ENCODE assay signal across 1 cellular context in the genomic region with DNA sequence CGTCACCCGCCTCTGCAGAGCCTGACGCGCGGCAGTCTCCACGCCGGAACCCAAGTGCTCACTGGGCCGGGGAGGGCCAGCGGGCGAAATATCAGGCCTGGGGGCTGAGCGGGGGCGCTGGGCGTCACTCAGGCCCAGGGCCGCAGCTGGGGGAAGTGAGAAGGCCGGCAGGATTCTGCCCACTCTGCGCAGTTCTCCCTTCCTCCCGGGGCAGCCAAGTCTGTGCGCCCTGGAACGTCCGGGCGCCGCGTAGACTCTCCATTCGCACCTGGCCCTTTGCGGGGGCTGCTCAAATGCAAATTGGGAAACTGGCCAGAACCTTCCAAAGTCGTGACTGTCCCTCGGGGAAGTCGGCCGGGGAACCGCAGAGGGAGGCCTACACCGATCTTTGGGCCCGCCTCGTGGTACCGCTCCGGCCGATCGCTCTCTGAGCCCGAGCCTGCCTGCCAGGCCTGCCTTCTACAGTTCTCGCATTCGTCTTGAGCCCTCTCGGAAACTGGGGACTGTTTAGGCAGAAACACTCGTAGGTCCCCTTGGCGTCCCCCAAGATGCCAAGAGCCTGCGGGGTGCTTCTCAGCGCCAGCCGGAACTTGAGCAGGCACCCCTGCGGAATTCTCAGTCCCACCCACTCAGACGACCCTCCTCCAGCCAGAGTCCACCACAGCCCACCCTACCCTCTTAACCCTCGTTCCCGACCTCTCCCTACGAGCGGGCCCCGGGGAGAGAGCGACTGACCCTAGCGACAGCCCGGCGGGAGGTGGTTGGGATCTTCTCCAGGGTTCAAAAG.
TF ChIP-seq lines count a peak whose summit lies in the region.

No MANE protein-coding gene starts in this region.

TF ChIP-seq in WTC11, 78 proteins besides CTCF, POLR2A, EP300 and RAD21 (continued from another document):
- TF ChIP-seq, protein P1, sequence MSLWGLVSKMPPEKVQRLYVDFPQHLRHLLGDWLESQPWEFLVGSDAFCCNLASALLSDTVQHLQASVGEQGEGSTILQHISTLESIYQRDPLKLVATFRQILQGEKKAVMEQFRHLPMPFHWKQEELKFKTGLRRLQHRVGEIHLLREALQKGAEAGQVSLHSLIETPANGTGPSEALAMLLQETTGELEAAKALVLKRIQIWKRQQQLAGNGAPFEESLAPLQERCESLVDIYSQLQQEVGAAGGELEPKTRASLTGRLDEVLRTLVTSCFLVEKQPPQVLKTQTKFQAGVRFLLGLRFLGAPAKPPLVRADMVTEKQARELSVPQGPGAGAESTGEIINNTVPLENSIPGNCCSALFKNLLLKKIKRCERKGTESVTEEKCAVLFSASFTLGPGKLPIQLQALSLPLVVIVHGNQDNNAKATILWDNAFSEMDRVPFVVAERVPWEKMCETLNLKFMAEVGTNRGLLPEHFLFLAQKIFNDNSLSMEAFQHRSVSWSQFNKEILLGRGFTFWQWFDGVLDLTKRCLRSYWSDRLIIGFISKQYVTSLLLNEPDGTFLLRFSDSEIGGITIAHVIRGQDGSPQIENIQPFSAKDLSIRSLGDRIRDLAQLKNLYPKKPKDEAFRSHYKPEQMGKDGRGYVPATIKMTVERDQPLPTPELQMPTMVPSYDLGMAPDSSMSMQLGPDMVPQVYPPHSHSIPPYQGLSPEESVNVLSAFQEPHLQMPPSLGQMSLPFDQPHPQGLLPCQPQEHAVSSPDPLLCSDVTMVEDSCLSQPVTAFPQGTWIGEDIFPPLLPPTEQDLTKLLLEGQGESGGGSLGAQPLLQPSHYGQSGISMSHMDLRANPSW (CRISPR knock-in tag; conservative IDR thresholded peaks at IDR 0.05; ENCODE audit: low read depth) = no peak
- TF ChIP-seq EMX1 (CRISPR knock-in tag; IDR thresholded peaks at IDR 0.05) (no peak), TP53 (CRISPR knock-in tag; IDR thresholded peaks at IDR 0.05) (no peak), NFATC4 (CRISPR knock-in tag; IDR thresholded peaks at IDR 0.05) (no peak), SMAD3 (CRISPR knock-in tag; IDR thresholded peaks at IDR 0.05; ENCODE audit: borderline replicate concordance) (no peak), NFE2L1 (CRISPR knock-in tag; IDR thresholded peaks at IDR 0.05) (no peak), NR1H2 (CRISPR knock-in tag; IDR thresholded peaks at IDR 0.05) (no peak), HMGA2 (CRISPR knock-in tag; IDR thresholded peaks at IDR 0.05) (no peak)
- TF ChIP-seq, protein P2, sequence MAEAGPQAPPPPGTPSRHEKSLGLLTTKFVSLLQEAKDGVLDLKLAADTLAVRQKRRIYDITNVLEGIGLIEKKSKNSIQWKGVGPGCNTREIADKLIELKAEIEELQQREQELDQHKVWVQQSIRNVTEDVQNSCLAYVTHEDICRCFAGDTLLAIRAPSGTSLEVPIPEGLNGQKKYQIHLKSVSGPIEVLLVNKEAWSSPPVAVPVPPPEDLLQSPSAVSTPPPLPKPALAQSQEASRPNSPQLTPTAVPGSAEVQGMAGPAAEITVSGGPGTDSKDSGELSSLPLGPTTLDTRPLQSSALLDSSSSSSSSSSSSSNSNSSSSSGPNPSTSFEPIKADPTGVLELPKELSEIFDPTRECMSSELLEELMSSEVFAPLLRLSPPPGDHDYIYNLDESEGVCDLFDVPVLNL (CRISPR knock-in tag; IDR thresholded peaks at IDR 0.05; ENCODE audit: borderline replicate concordance, low read depth) = no peak
- TF ChIP-seq, protein P3, sequence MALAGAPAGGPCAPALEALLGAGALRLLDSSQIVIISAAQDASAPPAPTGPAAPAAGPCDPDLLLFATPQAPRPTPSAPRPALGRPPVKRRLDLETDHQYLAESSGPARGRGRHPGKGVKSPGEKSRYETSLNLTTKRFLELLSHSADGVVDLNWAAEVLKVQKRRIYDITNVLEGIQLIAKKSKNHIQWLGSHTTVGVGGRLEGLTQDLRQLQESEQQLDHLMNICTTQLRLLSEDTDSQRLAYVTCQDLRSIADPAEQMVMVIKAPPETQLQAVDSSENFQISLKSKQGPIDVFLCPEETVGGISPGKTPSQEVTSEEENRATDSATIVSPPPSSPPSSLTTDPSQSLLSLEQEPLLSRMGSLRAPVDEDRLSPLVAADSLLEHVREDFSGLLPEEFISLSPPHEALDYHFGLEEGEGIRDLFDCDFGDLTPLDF (CRISPR knock-in tag; IDR thresholded peaks at IDR 0.05) = no peak
- TF ChIP-seq, protein P4, sequence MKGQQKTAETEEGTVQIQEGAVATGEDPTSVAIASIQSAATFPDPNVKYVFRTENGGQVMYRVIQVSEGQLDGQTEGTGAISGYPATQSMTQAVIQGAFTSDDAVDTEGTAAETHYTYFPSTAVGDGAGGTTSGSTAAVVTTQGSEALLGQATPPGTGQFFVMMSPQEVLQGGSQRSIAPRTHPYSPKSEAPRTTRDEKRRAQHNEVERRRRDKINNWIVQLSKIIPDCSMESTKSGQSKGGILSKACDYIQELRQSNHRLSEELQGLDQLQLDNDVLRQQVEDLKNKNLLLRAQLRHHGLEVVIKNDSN (CRISPR knock-in tag; IDR thresholded peaks at IDR 0.05) = no peak
- TF ChIP-seq, protein P5, sequence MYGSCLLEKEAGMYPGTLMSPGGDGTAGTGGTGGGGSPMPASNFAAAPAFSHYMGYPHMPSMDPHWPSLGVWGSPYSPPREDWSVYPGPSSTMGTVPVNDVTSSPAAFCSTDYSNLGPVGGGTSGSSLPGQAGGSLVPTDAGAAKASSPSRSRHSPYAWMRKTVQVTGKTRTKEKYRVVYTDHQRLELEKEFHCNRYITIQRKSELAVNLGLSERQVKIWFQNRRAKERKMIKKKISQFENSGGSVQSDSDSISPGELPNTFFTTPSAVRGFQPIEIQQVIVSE (CRISPR knock-in tag; IDR thresholded peaks at IDR 0.05; ENCODE audit: borderline replicate concordance) = no peak
- TF ChIP-seq, protein P6, sequence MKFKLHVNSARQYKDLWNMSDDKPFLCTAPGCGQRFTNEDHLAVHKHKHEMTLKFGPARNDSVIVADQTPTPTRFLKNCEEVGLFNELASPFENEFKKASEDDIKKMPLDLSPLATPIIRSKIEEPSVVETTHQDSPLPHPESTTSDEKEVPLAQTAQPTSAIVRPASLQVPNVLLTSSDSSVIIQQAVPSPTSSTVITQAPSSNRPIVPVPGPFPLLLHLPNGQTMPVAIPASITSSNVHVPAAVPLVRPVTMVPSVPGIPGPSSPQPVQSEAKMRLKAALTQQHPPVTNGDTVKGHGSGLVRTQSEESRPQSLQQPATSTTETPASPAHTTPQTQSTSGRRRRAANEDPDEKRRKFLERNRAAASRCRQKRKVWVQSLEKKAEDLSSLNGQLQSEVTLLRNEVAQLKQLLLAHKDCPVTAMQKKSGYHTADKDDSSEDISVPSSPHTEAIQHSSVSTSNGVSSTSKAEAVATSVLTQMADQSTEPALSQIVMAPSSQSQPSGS (CRISPR knock-in tag; IDR thresholded peaks at IDR 0.05; ENCODE audit: borderline replicate concordance, low read depth) = no peak
- TF ChIP-seq, protein P7, sequence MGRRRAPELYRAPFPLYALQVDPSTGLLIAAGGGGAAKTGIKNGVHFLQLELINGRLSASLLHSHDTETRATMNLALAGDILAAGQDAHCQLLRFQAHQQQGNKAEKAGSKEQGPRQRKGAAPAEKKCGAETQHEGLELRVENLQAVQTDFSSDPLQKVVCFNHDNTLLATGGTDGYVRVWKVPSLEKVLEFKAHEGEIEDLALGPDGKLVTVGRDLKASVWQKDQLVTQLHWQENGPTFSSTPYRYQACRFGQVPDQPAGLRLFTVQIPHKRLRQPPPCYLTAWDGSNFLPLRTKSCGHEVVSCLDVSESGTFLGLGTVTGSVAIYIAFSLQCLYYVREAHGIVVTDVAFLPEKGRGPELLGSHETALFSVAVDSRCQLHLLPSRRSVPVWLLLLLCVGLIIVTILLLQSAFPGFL (CRISPR knock-in tag; IDR thresholded peaks at IDR 0.05; ENCODE audit: borderline replicate concordance) = no peak
- TF ChIP-seq, protein P8, sequence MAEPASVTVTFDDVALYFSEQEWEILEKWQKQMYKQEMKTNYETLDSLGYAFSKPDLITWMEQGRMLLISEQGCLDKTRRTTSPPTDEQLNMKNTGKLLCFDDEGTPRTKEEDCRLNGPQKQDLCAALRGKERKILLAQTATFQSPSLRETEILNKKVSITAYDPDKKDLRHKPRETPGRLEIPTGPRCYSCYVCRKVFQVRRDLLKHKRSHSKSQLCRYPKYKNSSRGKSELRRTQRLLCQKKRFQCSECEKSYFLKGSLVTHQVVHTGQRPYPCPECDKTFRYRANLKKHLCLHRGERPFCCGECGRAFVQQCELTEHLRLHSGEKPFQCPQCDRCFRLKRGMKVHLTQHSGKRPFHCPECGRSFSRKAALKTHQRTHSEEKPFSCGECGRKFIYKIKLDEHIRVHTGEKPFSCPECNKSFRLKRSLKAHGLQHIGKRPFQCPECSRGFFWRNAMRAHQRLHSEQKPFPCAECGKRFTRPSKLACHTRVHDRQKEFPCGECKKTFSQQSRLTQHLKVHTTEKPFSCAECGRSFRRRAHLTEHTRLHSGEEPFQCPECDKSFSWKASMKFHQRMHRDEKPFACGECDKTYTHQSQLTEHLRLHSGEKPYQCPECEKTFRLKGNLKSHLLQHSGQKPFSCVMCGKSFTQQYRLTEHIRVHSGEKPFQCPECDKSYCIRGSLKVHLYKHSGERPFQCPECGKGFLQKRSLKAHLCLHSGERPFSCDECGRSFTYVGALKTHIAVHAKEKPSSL (CRISPR knock-in tag; conservative IDR thresholded peaks at IDR 0.05) = no peak
- TF ChIP-seq, protein P9, sequence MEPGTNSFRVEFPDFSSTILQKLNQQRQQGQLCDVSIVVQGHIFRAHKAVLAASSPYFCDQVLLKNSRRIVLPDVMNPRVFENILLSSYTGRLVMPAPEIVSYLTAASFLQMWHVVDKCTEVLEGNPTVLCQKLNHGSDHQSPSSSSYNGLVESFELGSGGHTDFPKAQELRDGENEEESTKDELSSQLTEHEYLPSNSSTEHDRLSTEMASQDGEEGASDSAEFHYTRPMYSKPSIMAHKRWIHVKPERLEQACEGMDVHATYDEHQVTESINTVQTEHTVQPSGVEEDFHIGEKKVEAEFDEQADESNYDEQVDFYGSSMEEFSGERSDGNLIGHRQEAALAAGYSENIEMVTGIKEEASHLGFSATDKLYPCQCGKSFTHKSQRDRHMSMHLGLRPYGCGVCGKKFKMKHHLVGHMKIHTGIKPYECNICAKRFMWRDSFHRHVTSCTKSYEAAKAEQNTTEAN (CRISPR knock-in tag; IDR thresholded peaks at IDR 0.05) = no peak
- TF ChIP-seq, protein P10, sequence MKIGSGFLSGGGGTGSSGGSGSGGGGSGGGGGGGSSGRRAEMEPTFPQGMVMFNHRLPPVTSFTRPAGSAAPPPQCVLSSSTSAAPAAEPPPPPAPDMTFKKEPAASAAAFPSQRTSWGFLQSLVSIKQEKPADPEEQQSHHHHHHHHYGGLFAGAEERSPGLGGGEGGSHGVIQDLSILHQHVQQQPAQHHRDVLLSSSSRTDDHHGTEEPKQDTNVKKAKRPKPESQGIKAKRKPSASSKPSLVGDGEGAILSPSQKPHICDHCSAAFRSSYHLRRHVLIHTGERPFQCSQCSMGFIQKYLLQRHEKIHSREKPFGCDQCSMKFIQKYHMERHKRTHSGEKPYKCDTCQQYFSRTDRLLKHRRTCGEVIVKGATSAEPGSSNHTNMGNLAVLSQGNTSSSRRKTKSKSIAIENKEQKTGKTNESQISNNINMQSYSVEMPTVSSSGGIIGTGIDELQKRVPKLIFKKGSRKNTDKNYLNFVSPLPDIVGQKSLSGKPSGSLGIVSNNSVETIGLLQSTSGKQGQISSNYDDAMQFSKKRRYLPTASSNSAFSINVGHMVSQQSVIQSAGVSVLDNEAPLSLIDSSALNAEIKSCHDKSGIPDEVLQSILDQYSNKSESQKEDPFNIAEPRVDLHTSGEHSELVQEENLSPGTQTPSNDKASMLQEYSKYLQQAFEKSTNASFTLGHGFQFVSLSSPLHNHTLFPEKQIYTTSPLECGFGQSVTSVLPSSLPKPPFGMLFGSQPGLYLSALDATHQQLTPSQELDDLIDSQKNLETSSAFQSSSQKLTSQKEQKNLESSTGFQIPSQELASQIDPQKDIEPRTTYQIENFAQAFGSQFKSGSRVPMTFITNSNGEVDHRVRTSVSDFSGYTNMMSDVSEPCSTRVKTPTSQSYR (CRISPR knock-in tag; IDR thresholded peaks at IDR 0.05) = no peak
- TF ChIP-seq, protein P11, sequence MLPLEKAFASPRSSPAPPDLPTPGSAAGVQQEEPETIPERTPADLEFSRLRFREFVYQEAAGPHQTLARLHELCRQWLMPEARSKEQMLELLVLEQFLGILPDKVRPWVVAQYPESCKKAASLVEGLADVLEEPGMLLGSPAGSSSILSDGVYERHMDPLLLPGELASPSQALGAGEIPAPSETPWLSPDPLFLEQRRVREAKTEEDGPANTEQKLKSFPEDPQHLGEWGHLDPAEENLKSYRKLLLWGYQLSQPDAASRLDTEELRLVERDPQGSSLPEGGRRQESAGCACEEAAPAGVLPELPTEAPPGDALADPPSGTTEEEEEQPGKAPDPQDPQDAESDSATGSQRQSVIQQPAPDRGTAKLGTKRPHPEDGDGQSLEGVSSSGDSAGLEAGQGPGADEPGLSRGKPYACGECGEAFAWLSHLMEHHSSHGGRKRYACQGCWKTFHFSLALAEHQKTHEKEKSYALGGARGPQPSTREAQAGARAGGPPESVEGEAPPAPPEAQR (CRISPR knock-in tag; IDR thresholded peaks at IDR 0.05) = no peak
TF ChIP-seq in WTC11: peak in this region for 0.
